8 cellular contexts compared by ENCODE assay signal in the genomic region with DNA sequence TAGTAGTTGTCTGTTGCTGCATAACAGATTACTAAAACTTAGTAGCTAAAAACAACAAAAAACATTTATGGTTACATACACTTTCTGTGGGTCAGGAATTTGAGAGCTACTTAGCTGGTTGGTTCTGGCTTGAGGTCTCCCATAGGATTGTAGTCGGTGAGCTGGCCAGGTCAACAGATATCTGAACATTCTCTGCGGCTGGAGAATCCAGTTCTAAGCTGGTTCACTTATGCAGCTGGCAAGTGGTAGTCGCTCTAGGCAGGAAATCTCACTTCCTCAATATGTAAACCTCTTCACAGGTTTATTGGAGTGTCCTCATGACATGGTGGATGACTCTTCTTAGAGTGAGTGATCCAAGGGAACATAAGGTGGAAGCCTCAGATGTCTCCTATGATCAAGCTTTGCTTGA.
A peak's percentile ranks its signal among the peaks of the same experiment; 100 is the strongest.
DNase-seq lines count a peak whose midpoint lies in the region; ATAC-seq lines count a peak whose summit lies in the region.

No MANE protein-coding gene starts in this region.

- H3K27me3 Mint-ChIP-seq in dendritic cell treated with granulocyte-macrophage colony-stimulating factor and Interleukin-4, amounts not matched to agents 40 ng/mL and 50 ng/mL, for 4 days, result no peaks in the 10 kb centered on the region

- intact Hi-C loops in dendritic cell treated with granulocyte-macrophage colony-stimulating factor and Interleukin-4, amounts not matched to agents 40 ng/mL and 50 ng/mL, for 4 days (cut with micrococcal nuclease), result no loop called here
- intact Hi-C loops in posterior cingulate gyrus (cut with DNase I), result no loop called here

- H3K9me3 Mint-ChIP-seq in dendritic cell treated with granulocyte-macrophage colony-stimulating factor and Interleukin-4, amounts not matched to agents 40 ng/mL and 50 ng/mL, for 4 days, result peaks cover 7% of the 10 kb centered on the region

- no peak overlapping the region for H3K4me3 Mint-ChIP-seq in dendritic cell treated with granulocyte-macrophage colony-stimulating factor and Interleukin-4, amounts not matched to agents 40 ng/mL and 50 ng/mL, for 4 days

- peaks cover 66% of the 10 kb centered on the region for H3K4me1 Mint-ChIP-seq in dendritic cell treated with granulocyte-macrophage colony-stimulating factor and Interleukin-4, amounts not matched to agents 40 ng/mL and 50 ng/mL, for 4 days (ENCODE audit: low read depth)

- ATAC-seq in GM18858 (IDR thresholded peaks at IDR 0.05; ENCODE audit: unreplicated experiment), result peak; percentile 90
- peak; percentile 77 for ATAC-seq in HG02571 (IDR thresholded peaks at IDR 0.05; ENCODE audit: unreplicated experiment)

- peaks cover 6% of the 10 kb centered on the region for H3K36me3 Mint-ChIP-seq in dendritic cell treated with granulocyte-macrophage colony-stimulating factor and Interleukin-4, amounts not matched to agents 40 ng/mL and 50 ng/mL, for 4 days (ENCODE audit: low read depth)

- H3K27ac Mint-ChIP-seq in dendritic cell treated with granulocyte-macrophage colony-stimulating factor and Interleukin-4, amounts not matched to agents 40 ng/mL and 50 ng/mL, for 4 days, result peak overlapping the region; percentile 55

- DNase-seq in NAMALWA (ENCODE audit: low spot score) (peak; percentile 82), nucleus accumbens (lab: John Stamatoyannopoulos, UW) (no peak), HCEC 1CT (no peak), COLO829 (ENCODE audit: low spot score) (no peak), posterior cingulate gyrus (no peak)
